Comparison of ENCODE assay signal across 8 cellular contexts in the genomic region with DNA sequence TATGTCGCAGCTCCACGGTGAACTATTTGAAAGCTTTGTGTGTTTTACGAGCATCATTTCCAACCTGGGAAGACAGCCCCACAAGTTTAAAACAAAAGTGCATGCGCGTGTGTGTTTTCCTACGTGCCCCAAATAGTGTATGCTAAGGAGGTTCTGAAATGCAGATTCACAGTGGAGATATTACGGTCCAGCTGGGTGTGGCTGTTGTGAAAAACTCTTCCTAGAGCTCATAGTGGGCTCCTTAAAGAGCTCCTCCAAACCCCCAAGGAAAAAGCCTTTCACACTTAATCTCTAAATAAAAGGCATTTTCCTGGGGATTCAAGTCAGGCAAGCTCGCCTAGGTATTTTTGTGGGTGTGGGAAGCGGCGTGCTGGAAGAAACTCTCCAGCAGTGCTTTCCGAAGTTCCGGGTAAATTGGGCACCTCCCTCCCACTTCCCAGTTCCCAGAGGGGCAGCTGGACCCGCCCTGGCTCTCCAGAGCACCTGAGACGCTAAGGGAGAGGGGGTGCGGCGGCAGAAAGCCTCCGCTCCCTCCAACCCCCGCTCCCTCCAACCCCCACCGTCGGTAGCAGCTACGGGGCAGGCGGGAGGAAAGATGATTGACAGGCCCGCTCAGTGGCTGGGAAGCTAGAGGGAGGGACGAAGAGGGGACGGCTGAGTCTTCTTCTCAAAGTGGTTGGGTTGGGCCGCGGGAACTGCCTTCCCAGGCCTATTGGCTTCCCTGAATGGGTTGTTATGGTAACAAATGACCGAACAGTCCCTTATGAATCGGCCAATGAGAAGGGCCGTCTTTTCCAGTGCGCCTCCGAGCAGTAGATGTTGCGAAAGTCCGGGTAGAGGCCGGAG. TPM values are rescaled to one million over a fixed set of nuclear protein-coding genes. Genes with fewer than 3 reads are reported as not detected.
A peak's percentile ranks its signal among the peaks of the same experiment; 100 is the strongest.
DNase-seq lines count a peak whose midpoint lies in the region; ATAC-seq and TF ChIP-seq lines count a peak whose summit lies in the region.

No MANE protein-coding gene starts in this region.

- peaks cover 19% of the 10 kb centered on the region for H4K20me1 ChIP-seq in MM.1S (ENCODE audit: insufficient read depth, low read length)

- H3K4me3 ChIP-seq in MM.1S (ENCODE audit: low read length) (peak overlapping the region; percentile 86), gastroesophageal sphincter (peak overlapping the region; percentile 65 to 79), neuron (ENCODE audit: low read length) (peak overlapping the region; percentile 70), tibial artery (peak overlapping the region; percentile 60 to 88)

- H3F3A ChIP-seq in MM.1S (ENCODE audit: insufficient read depth, low read length) = peaks cover 42% of the 10 kb centered on the region

- H3K79me2 ChIP-seq in MM.1S (ENCODE audit: low read length) = peaks cover 45% of the 10 kb centered on the region

- H2AFZ ChIP-seq in MM.1S (ENCODE audit: low read length) (peak overlapping the region; percentile 56), neuron (ENCODE audit: low read depth, low read length) (peak overlapping the region; percentile 91)

- ATAC-seq in gastroesophageal sphincter = peak; percentile 97

- WGBS in gastroesophageal sphincter (ENCODE audit: low coverage in 1 of 2), 2 donors = 0% methylated on average over 1 to 5 of the region's 35 CpGs

- no peak for TF ChIP-seq EP300 in gastroesophageal sphincter (IDR thresholded peaks at IDR 0.05)

- H3K27ac ChIP-seq in MM.1S (ENCODE audit: low read length) (peak overlapping the region; percentile 89), gastroesophageal sphincter (peak overlapping the region; percentile 87 to 99 (median 94)), tibial artery (peak overlapping the region; percentile 88 to 98)

- peak overlapping the region; percentile 77 for H3K9ac ChIP-seq in MM.1S (ENCODE audit: low read length)

- peaks cover 20% of the 10 kb centered on the region for H3K4me1 ChIP-seq in MM.1S (ENCODE audit: low read length)
- peaks cover 0 to 27% (median 0%) of the 10 kb centered on the region in 3 donors for H3K4me1 ChIP-seq in gastroesophageal sphincter
- H3K4me1 ChIP-seq in neuron (ENCODE audit: insufficient read depth, low read length) = peaks cover 23% of the 10 kb centered on the region
- H3K4me1 ChIP-seq in tibial artery = peaks cover 0 to 25% (median 8%) of the 10 kb centered on the region in 4 donors

- no peaks in the 10 kb centered on the region for H3K27me3 ChIP-seq in MM.1S (replicated peaks; ENCODE audit: insufficient read depth, low read length)
- H3K27me3 ChIP-seq in gastroesophageal sphincter = no peaks in the 10 kb centered on the region
- H3K27me3 ChIP-seq in neuron (ENCODE audit: insufficient read depth, low read length) = no peaks in the 10 kb centered on the region
- no peaks in the 10 kb centered on the region for H3K27me3 ChIP-seq in tibial artery

- H3K36me3 ChIP-seq in MM.1S (replicated peaks; ENCODE audit: insufficient read depth, low read length) = no peaks in the 10 kb centered on the region; the same call in 1 of the 2 replicates
- no peaks in the 10 kb centered on the region for H3K36me3 ChIP-seq in gastroesophageal sphincter
- H3K36me3 ChIP-seq in neuron (ENCODE audit: insufficient read depth, low read length) = peaks cover 22% of the 10 kb centered on the region
- H3K36me3 ChIP-seq in tibial artery = no peaks in the 10 kb centered on the region

- TF ChIP-seq CTCF in MM.1S (IDR thresholded peaks at IDR 0.05; ENCODE audit: low read length) (no peak), gastroesophageal sphincter (IDR thresholded peaks at IDR 0.05) (no peak), tibial artery (IDR thresholded peaks at IDR 0.05) (no peak)

- peak; percentile 55 to 84 for TF ChIP-seq POLR2A in gastroesophageal sphincter (IDR thresholded peaks at IDR 0.05)

- peak; percentile 99 for DNase-seq in GDM1 (lab: John Stamatoyannopoulos, UW)
- DNase-seq in HCEC 1CT = peak; percentile 100
- DNase-seq in MM.1S = peak; percentile 100
- peak; percentile 99 for DNase-seq in SHP77 treated with DMSO at 0.1 percent for 48 hours (lab: John Stamatoyannopoulos, UW)
- DNase-seq in activated naive CD4-positive, alpha-beta T cell treated with anti-CD3 and anti-CD28 coated beads, Interleukin-2, amount 50 U/mL, for 16 hours = peak; percentile 97
- DNase-seq in tibial artery = peak; percentile 99 to 100

- H3K4me2 ChIP-seq in MM.1S (ENCODE audit: low read depth, low read length) = peak overlapping the region; percentile 65

- H3K9me2 ChIP-seq in MM.1S (replicated peaks; ENCODE audit: insufficient read depth, low read length) = no peaks in the 10 kb centered on the region

- H3K9me3 ChIP-seq in MM.1S (replicated peaks; ENCODE audit: insufficient read depth, low read length) (no peaks in the 10 kb centered on the region), gastroesophageal sphincter (no peaks in the 10 kb centered on the region), neuron (ENCODE audit: low read length) (no peaks in the 10 kb centered on the region), tibial artery (no peaks in the 10 kb centered on the region)

- intact Hi-C loops in tibial artery (cut with DNase I; ENCODE audit: low total_unique reads) = loop anchor here (2.0 to 10.0 kb wide), 3 partner anchors 36 to 252 kb away; partner anchors contain the start of genes ANKRD42, DDIAS, PRCP and RAB30

RNA-seq across cellular contexts. Expression of gene PCF11, which starts 0.6 kb away (rescaled TPM):
- total RNA-seq in gastroesophageal sphincter = 10 to 100 TPM; 32.2 to 91.7 (median 60.6) TPM

RNA-seq across cellular contexts. Expression of gene ANKRD42, which starts 37.1 kb away (rescaled TPM):
- 10 to 100 TPM in 3 of 4 donors, 1 to 10 TPM in 1; 9.3 to 13.3 (median 13.2) TPM for total RNA-seq in gastroesophageal sphincter

Comparison
In these comparisons a context has a peak if more than half of its experiments do, and no peak if none do; other contexts are left out.
1. Peak in every context shown above with its lines: DNase-seq, ATAC-seq, H3K4me3 ChIP-seq and H3K27ac ChIP-seq.